ENCODE assay signal across 8 cellular contexts in the genomic region with DNA sequence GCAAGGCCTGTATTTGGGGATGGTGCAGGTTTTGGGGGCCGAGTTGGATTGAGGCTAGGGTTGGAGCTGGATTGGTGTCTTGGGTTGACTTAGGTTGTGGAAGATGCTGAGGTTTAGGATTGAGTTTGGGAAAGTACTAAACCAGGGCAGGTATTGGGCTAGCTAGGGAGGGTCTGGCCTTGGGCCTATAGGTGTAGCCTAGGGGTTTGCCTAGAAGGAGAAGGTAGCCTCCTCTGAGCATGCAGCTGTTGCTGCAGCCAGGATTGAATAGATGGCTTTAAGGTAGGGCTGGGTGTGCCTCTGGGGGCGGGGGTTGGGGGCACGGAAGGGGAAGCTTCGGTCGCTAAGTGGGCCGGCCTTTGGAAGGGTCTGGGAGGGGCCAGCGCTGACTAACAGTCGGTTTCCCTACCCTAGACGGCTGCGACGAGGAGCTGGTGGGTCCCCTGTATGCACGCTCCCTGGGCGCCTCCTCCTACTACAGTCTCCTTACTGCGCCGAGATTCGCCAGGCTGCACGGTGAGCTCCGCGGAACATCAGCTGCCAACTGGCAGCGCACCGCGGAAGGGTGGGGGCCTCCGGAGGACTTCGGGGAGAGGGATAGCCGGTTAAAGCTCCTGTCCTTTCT. TPM values are rescaled to one million over a fixed set of nuclear protein-coding genes. Genes with fewer than 3 reads are reported as not detected.
DNase-seq lines count a peak whose midpoint lies in the region; ATAC-seq and TF ChIP-seq lines count a peak whose summit lies in the region.

No MANE protein-coding gene starts in this region.

- intact Hi-C loops in dorsolateral prefrontal cortex (cut with DNase I), result loop anchor here in 1 of 2 donors (5.0 to 10.0 kb wide), 2 partner anchors 106 to 289 kb away; a partner anchor contains a TSS

- no peak for TF ChIP-seq POLR2A in GM18505 (IDR thresholded peaks at IDR 0.05; ENCODE audit: borderline replicate concordance, extremely low read depth, insufficient read depth, insufficient read length)

- H3K27me3 ChIP-seq in HUES48 (ENCODE audit: control insufficient read depth, insufficient read depth, low read length) (peaks cover 42% of the 10 kb centered on the region), dorsolateral prefrontal cortex (no peaks in the 10 kb centered on the region)

- H3K9ac ChIP-seq in HUES48 (ENCODE audit: low read depth, low read length), result no peak overlapping the region

- H3K27ac ChIP-seq in HUES48 (ENCODE audit: low read depth, low read length), result no peak overlapping the region
- peak overlapping the region in 56 of 59 donors; percentile 55 to 97 (median 88) for H3K27ac ChIP-seq in dorsolateral prefrontal cortex

- no peak for TF ChIP-seq CTCF in dorsolateral prefrontal cortex (IDR thresholded peaks at IDR 0.05 in 54 of 56, conservative IDR thresholded peaks at IDR 0.05 in 2 of 56; ENCODE audit: low read depth in 1 of 56, partially characterized antibody in 56 of 56)

- H3K9me3 ChIP-seq in HUES48 (ENCODE audit: control insufficient read depth, insufficient read depth, low read length), result no peaks in the 10 kb centered on the region

- H3K4me3 ChIP-seq in HUES48 (ENCODE audit: low read depth, low read length), result peak overlapping the region; percentile 66; the same call in 1 of the 2 replicates
- H3K4me3 ChIP-seq in dorsolateral prefrontal cortex, result peak overlapping the region; percentile 43 to 82 (median 67)

- H3K36me3 ChIP-seq in HUES48 (ENCODE audit: control insufficient read depth, insufficient read depth, low read length), result peaks cover 3% of the 10 kb centered on the region; the same call in 1 of the 2 replicates

- no peak for ATAC-seq in GM18505 (IDR thresholded peaks at IDR 0.05; ENCODE audit: unreplicated experiment)
- ATAC-seq in HG03378 (IDR thresholded peaks at IDR 0.05; ENCODE audit: unreplicated experiment), result no peak

- DNase-seq in AG08396 (ENCODE audit: low spot score) (peak; percentile 33), dorsolateral prefrontal cortex (peak in 6 of 10 donors; percentile 70 to 77 (median 72)), midbrain (lab: John Stamatoyannopoulos, UW) (peak; percentile 21), NOMO-1 treated with DMSO at 0.1 percent for 48 hours (lab: John Stamatoyannopoulos, UW; ENCODE audit: unreplicated experiment) (no peak), RPMI8226 (no peak)

- H3K4me1 ChIP-seq in HUES48 (ENCODE audit: control insufficient read depth, insufficient read depth, low read length), result peaks cover 30% of the 10 kb centered on the region

RNA-seq across cellular contexts. Expression of a gene that starts 1.2 kb away (rescaled TPM):
- 100 to 1,000 TPM in 116 of 120 experiments, 10 to 100 TPM in 4; 58.4 to 222 (median 157) TPM for total RNA-seq in dorsolateral prefrontal cortex

RNA-seq across cellular contexts. Expression of a gene that starts 1.9 kb away (rescaled TPM):
- 1 to 10 TPM; 1.8 to 8.1 (median 4.2) TPM for total RNA-seq in dorsolateral prefrontal cortex

RNA-seq across cellular contexts. Expression of a gene that starts 6.7 kb away (rescaled TPM):
- 10 to 100 TPM in 104 of 120 experiments, 1 to 10 TPM in 16; 6.3 to 25.0 (median 12.5) TPM for total RNA-seq in dorsolateral prefrontal cortex

RNA-seq across cellular contexts. Expression of a gene that starts 24.4 kb away (rescaled TPM):
- 100 to 1,000 TPM in 77 of 120 experiments, 10 to 100 TPM in 43; 64.3 to 154 (median 106) TPM for total RNA-seq in dorsolateral prefrontal cortex

Comparison
In these comparisons a context has a peak if more than half of its experiments do, and no peak if none do; other contexts are left out.
1. DNase-seq: peak in AG08396 (single experiment), dorsolateral prefrontal cortex (6 of 10) and midbrain (single experiment); none in NOMO-1 treated with DMSO at 0.1 percent for 48 hours (single experiment) and RPMI8226 (single experiment).